ENCODE assay signal across 9 cellular contexts in genomic region chr5:138755084-138755748, GRCh38. TPM values are rescaled to one million over a fixed set of nuclear protein-coding genes. Genes with fewer than 3 reads are reported as not detected.
A peak's percentile ranks its signal among the peaks of the same experiment; 100 is the strongest.
DNase-seq lines count a peak whose midpoint lies in the region; ATAC-seq and TF ChIP-seq lines count a peak whose summit lies in the region.
"Had no signal": no experiment of that assay in that cellular context is flagged by ENCODE, and none has a peak within 500 bp of the region (broad histone marks: within the 10 kb centered on the region; RNA-seq: fewer than 3 reads in every experiment).

No MANE protein-coding gene starts in this region.

- peaks cover 0 to 10% of the 10 kb centered on the region in 2 donors for H3K36me3 ChIP-seq in lung (ENCODE audit: control insufficient read depth in 2 of 2, insufficient read depth in 2 of 2, low read length in 2 of 2)

- H3K36me3 Mint-ChIP-seq in activated T-helper 1 cell treated with anti-CD3 and anti-CD28 coated beads, Interleukin-12 subunit alpha, Interleukin-12 subunit beta, Interleukin-2, Interleukin-4 antibody, amounts not matched to agents 30 ng/mL and 10 ng/mL and 1 ng/mL, durations not matched to agents 14 hours and 24 hours and 36 hours (ENCODE audit: low read depth): peaks cover 19% of the 10 kb centered on the region

- no peak overlapping the region for H3K4me3 ChIP-seq in lung

- intact Hi-C loops in activated T-helper 1 cell treated with anti-CD3 and anti-CD28 coated beads, Interleukin-12 subunit alpha, Interleukin-12 subunit beta, Interleukin-2, Interleukin-4 antibody, amounts not matched to agents 30 ng/mL and 10 ng/mL and 1 ng/mL, durations not matched to agents 14 hours and 24 hours and 36 hours (cut with micrococcal nuclease): no loop called here

- peak overlapping the region; percentile 86 for H3K4me3 Mint-ChIP-seq in activated T-helper 1 cell treated with anti-CD3 and anti-CD28 coated beads, Interleukin-12 subunit alpha, Interleukin-12 subunit beta, Interleukin-2, Interleukin-4 antibody, amounts not matched to agents 30 ng/mL and 10 ng/mL and 1 ng/mL, durations not matched to agents 14 hours and 24 hours and 36 hours

- no peaks in the 10 kb centered on the region for H3K27me3 ChIP-seq in lung (ENCODE audit: control insufficient read depth, insufficient read depth)

- H3K27ac Mint-ChIP-seq in activated T-helper 1 cell treated with anti-CD3 and anti-CD28 coated beads, Interleukin-12 subunit alpha, Interleukin-12 subunit beta, Interleukin-2, Interleukin-4 antibody, amounts not matched to agents 30 ng/mL and 10 ng/mL and 1 ng/mL, durations not matched to agents 14 hours and 24 hours and 36 hours: no peak overlapping the region

- peaks cover 27% of the 10 kb centered on the region for H3K4me1 Mint-ChIP-seq in activated T-helper 1 cell treated with anti-CD3 and anti-CD28 coated beads, Interleukin-12 subunit alpha, Interleukin-12 subunit beta, Interleukin-2, Interleukin-4 antibody, amounts not matched to agents 30 ng/mL and 10 ng/mL and 1 ng/mL, durations not matched to agents 14 hours and 24 hours and 36 hours (ENCODE audit: low read depth)

- TF ChIP-seq CTCF in lung (IDR thresholded peaks at IDR 0.05; ENCODE audit: control extremely low read depth, extremely low read depth): no peak

- H3K27me3 Mint-ChIP-seq in activated T-helper 1 cell treated with anti-CD3 and anti-CD28 coated beads, Interleukin-12 subunit alpha, Interleukin-12 subunit beta, Interleukin-2, Interleukin-4 antibody, amounts not matched to agents 30 ng/mL and 10 ng/mL and 1 ng/mL, durations not matched to agents 14 hours and 24 hours and 36 hours (ENCODE audit: insufficient read depth): peaks cover 18% of the 10 kb centered on the region

- H3K9me3 ChIP-seq in lung (ENCODE audit: control insufficient read depth in 2 of 2, insufficient read depth in 1 of 2, low read length in 1 of 2): no peaks in the 10 kb centered on the region

- H3K4me1 ChIP-seq in lung (ENCODE audit: control insufficient read depth in 2 of 2, insufficient read depth in 2 of 2, low read length in 2 of 2): peaks cover 15 to 16% of the 10 kb centered on the region in 2 donors

- DNase-seq in stimulated activated CD4-positive, alpha-beta T cell treated with anti-CD3 and anti-CD28 coated beads, Interleukin-15, amount 100 ng/mL, for 24 hours: peak; percentile 7
- no peak for DNase-seq in stimulated activated CD4-positive, alpha-beta T cell treated with anti-CD3 and anti-CD28 coated beads, Interleukin-1b, Interleukin-23, amount 100 ng/mL, for 48 hours
- no peak for DNase-seq in activated T-helper 1 cell treated with anti-CD3 and anti-CD28 coated beads, Interleukin-12 subunit alpha, Interleukin-12 subunit beta, Interleukin-2, Interleukin-4 antibody, amounts not matched to agents 30 ng/mL and 10 ng/mL and 1 ng/mL, durations not matched to agents 14 hours and 24 hours and 36 hours (ENCODE audit: low spot score)
- DNase-seq in lung (ENCODE audit: low spot score) (no peak), HCEC 1CT (no peak), 8988T (no peak), NCI-H187 treated with DMSO at 0.1 percent for 48 hours (lab: John Stamatoyannopoulos, UW) (no peak), Kasumi-1 (lab: John Stamatoyannopoulos, UW) (no peak)

- no peak for ATAC-seq in lung (ENCODE audit: insufficient read depth, low FRiP score)

- WGBS in lung, 2 donors: 87 to 93% methylated on average over 5 of the region's 5 CpGs

- peaks cover 11% of the 10 kb centered on the region for H3K9me3 Mint-ChIP-seq in activated T-helper 1 cell treated with anti-CD3 and anti-CD28 coated beads, Interleukin-12 subunit alpha, Interleukin-12 subunit beta, Interleukin-2, Interleukin-4 antibody, amounts not matched to agents 30 ng/mL and 10 ng/mL and 1 ng/mL, durations not matched to agents 14 hours and 24 hours and 36 hours

- H3K27ac ChIP-seq in lung (ENCODE audit: low read depth in 1 of 2, low read length in 1 of 2): peak overlapping the region; percentile 56 to 82
- H3K27ac ChIP-seq: KMS-11 had no signal

RNA-seq across cellular contexts. Expression of gene CTNNA1, which starts 2.0 kb away (rescaled TPM):
- total RNA-seq in activated T-helper 1 cell treated with anti-CD3 and anti-CD28 coated beads, Interleukin-12 subunit alpha, Interleukin-12 subunit beta, Interleukin-2, Interleukin-4 antibody, amounts not matched to agents 30 ng/mL and 10 ng/mL and 1 ng/mL, durations not matched to agents 14 hours and 24 hours and 36 hours: 56.6 and 58.0 TPM in 2 replicates
- total RNA-seq in lung: 100 to 1,000 TPM; 427 to 480 TPM
- 100 to 1,000 TPM; 115 to 177 TPM for polyA plus RNA-seq in lung
